In genomic region chr10:132961864-132962622, GRCh38 we compare ENCODE assay signal across 8 cellular contexts. TPM values are rescaled to one million over a fixed set of nuclear protein-coding genes. Genes with fewer than 3 reads are reported as not detected.
DNase-seq lines count a peak whose midpoint lies in the region; ATAC-seq and TF ChIP-seq lines count a peak whose summit lies in the region.

No MANE protein-coding gene starts in this region.

- peaks cover 29% of the 10 kb centered on the region for H3K4me1 Mint-ChIP-seq in activated T-cell treated with anti-CD3 and anti-CD28 coated beads, Interleukin-2, amount 50 U/mL, for 4 hours (ENCODE audit: low read depth)
- H3K4me1 Mint-ChIP-seq in naive thymus-derived CD8-positive, alpha-beta T cell: peaks cover 16 to 22% (median 21%) of the 10 kb centered on the region in 4 donors

- no peaks in the 10 kb centered on the region for H3K36me3 Mint-ChIP-seq in activated T-cell treated with anti-CD3 and anti-CD28 coated beads, Interleukin-2, amount 50 U/mL, for 4 hours (ENCODE audit: insufficient read depth)
- H3K36me3 Mint-ChIP-seq in naive thymus-derived CD8-positive, alpha-beta T cell: no peaks in the 10 kb centered on the region

- peaks cover 30% of the 10 kb centered on the region for H3K27me3 Mint-ChIP-seq in activated T-cell treated with anti-CD3 and anti-CD28 coated beads, Interleukin-2, amount 50 U/mL, for 4 hours (ENCODE audit: low read depth)
- peaks cover 11 to 17% (median 12%) of the 10 kb centered on the region in 5 donors for H3K27me3 Mint-ChIP-seq in naive thymus-derived CD8-positive, alpha-beta T cell

- ATAC-seq in GM21529 (IDR thresholded peaks at IDR 0.05; ENCODE audit: unreplicated experiment): peak; percentile 57
- peak; percentile 78 to 79 for ATAC-seq in activated T-cell treated with anti-CD3 and anti-CD28 coated beads, Interleukin-2, amount 50 U/mL, for 4 hours
- peak; percentile 74 to 83 for ATAC-seq in naive thymus-derived CD8-positive, alpha-beta T cell

- no peaks in the 10 kb centered on the region for H3K9me3 Mint-ChIP-seq in activated T-cell treated with anti-CD3 and anti-CD28 coated beads, Interleukin-2, amount 50 U/mL, for 4 hours
- no peaks in the 10 kb centered on the region for H3K9me3 Mint-ChIP-seq in naive thymus-derived CD8-positive, alpha-beta T cell

- POLR2A ChIA-PET in naive thymus-derived CD8-positive, alpha-beta T cell (lab: Charles Lee): no interaction called here

- peak overlapping the region; percentile 38 to 93 (median 82) for H3K27ac Mint-ChIP-seq in naive thymus-derived CD8-positive, alpha-beta T cell

- peak; percentile 60 for DNase-seq in DMS153 (lab: John Stamatoyannopoulos, UW)
- peak; percentile 14 for DNase-seq in NCI-H1092 treated with DMSO at 0.1 percent for 48 hours (lab: John Stamatoyannopoulos, UW)
- DNase-seq in activated T-cell treated with anti-CD3 and anti-CD28 coated beads, Interleukin-2, amount 50 U/mL, for 4 hours: peak; percentile 47
- DNase-seq in fibroblast of mammary gland (ENCODE audit: low read depth): peak; percentile 76
- peak; percentile 18 to 83 (median 56) for DNase-seq in naive thymus-derived CD8-positive, alpha-beta T cell
- DNase-seq in stimulated activated CD8-positive, alpha-beta memory T cell treated with anti-CD3 and anti-CD28 coated beads, Interleukin-7, amount 100 ng/mL, for 48 hours (ENCODE audit: extremely low read depth in 1 of 2, low read depth in 1 of 2): peak; percentile 55 to 71
- DNase-seq in cerebellar nuclear complex (lab: John Stamatoyannopoulos, UW): no peak

- TF ChIP-seq CTCF in fibroblast of mammary gland (conservative IDR thresholded peaks at IDR 0.05; ENCODE audit: control insufficient read depth, insufficient read depth, low read depth, low read length): no peak

- H3K4me3 ChIP-seq in fibroblast of mammary gland (ENCODE audit: control insufficient read depth, low read depth, low read length): peak overlapping the region; percentile 35

- peak overlapping the region; percentile 91 for H3K4me3 Mint-ChIP-seq in activated T-cell treated with anti-CD3 and anti-CD28 coated beads, Interleukin-2, amount 50 U/mL, for 4 hours
- H3K4me3 Mint-ChIP-seq in naive thymus-derived CD8-positive, alpha-beta T cell: peak overlapping the region; percentile 94 to 99 (median 97)

RNA-seq across cellular contexts. Expression of gene CFAP46, which starts 19.7 kb away (rescaled TPM):
- total RNA-seq in activated T-cell treated with anti-CD3 and anti-CD28 coated beads, Interleukin-2, amount 50 U/mL, for 4 hours: under 1 TPM; 0.22 to 0.53 (median 0.42) TPM
- total RNA-seq in naive thymus-derived CD8-positive, alpha-beta T cell: not detected
- polyA plus RNA-seq in naive thymus-derived CD8-positive, alpha-beta T cell: not detected

Comparison
In these comparisons a context has a peak if more than half of its experiments do, and no peak if none do; other contexts are left out.
1. DNase-seq: peak in DMS153 (single experiment), NCI-H1092 treated with DMSO at 0.1 percent for 48 hours (single experiment), activated T-cell treated with anti-CD3 and anti-CD28 coated beads, Interleukin-2, amount 50 U/mL, for 4 hours (single experiment), fibroblast of mammary gland (single experiment), naive thymus-derived CD8-positive, alpha-beta T cell (10 of 10) and stimulated activated CD8-positive, alpha-beta memory T cell treated with anti-CD3 and anti-CD28 coated beads, Interleukin-7, amount 100 ng/mL, for 48 hours (2 of 2); none in cerebellar nuclear complex (0 of 2).
2. Peak in every context shown above with its lines, with median percentiles within 50 percentile points of each other: ATAC-seq.